In genomic region chrX:109774706-109775105, GRCh38 we compare ENCODE assay signal across 7 cellular contexts. TPM values are rescaled to one million over a fixed set of nuclear protein-coding genes. Genes with fewer than 3 reads are reported as not detected.
DNase-seq lines count a peak whose midpoint lies in the region; ATAC-seq and TF ChIP-seq lines count a peak whose summit lies in the region.

No MANE protein-coding gene starts in this region.

- DNase-seq in SK-MEL-5 (ENCODE audit: low read depth, low spot score), result peak; percentile 45
- peak; percentile 5 for DNase-seq in retinal pigment epithelial cell (ENCODE audit: low read depth)
- no peak for DNase-seq in mesenteric fat pad (ENCODE audit: low spot score)
- DNase-seq in NCI-H1092 treated with DMSO at 0.1 percent for 48 hours (lab: John Stamatoyannopoulos, UW), result no peak
- no peak for DNase-seq in activated CD4-positive, alpha-beta T cell treated with anti-CD3 and anti-CD28 coated beads, Interleukin-2, amount 10 ng/mL, durations not matched to agents 7 days and 5 days

- ATAC-seq in GM19025 (IDR thresholded peaks at IDR 0.05; ENCODE audit: low read depth, unreplicated experiment), result peak; percentile 98
- ATAC-seq in HG02884 (IDR thresholded peaks at IDR 0.05; ENCODE audit: unreplicated experiment), result peak; percentile 99

- no peaks in the 10 kb centered on the region for H3K27me3 Mint-ChIP-seq in activated CD4-positive, alpha-beta T cell treated with anti-CD3 and anti-CD28 coated beads, Interleukin-2, amount 10 ng/mL, durations not matched to agents 7 days and 5 days

- in situ Hi-C loops in SK-MEL-5 (cut with HindIII; ENCODE audit: low pct_unique_long_range_greater_than_20kb, low sequenced_read_pairs), result no loop called here

- H3K9me3 Mint-ChIP-seq in activated CD4-positive, alpha-beta T cell treated with anti-CD3 and anti-CD28 coated beads, Interleukin-2, amount 10 ng/mL, durations not matched to agents 7 days and 5 days, result no peaks in the 10 kb centered on the region

- no peak overlapping the region for H3K4me3 Mint-ChIP-seq in activated CD4-positive, alpha-beta T cell treated with anti-CD3 and anti-CD28 coated beads, Interleukin-2, amount 10 ng/mL, durations not matched to agents 7 days and 5 days

- TF ChIP-seq CTCF in retinal pigment epithelial cell (conservative IDR thresholded peaks at IDR 0.05; ENCODE audit: low read depth, low read length), result no peak

- no peaks in the 10 kb centered on the region for H3K36me3 Mint-ChIP-seq in activated CD4-positive, alpha-beta T cell treated with anti-CD3 and anti-CD28 coated beads, Interleukin-2, amount 10 ng/mL, durations not matched to agents 7 days and 5 days (ENCODE audit: low read depth)

- CTCF ChIA-PET in activated CD4-positive, alpha-beta T cell treated with anti-CD3 and anti-CD28 coated beads, Interleukin-2, amount 10 ng/mL, durations not matched to agents 7 days and 5 days (lab: Charles Lee), result no interaction called here

- no peak overlapping the region for H3K4me3 ChIP-seq in retinal pigment epithelial cell (ENCODE audit: low read length)

- POLR2A ChIA-PET in activated CD4-positive, alpha-beta T cell treated with anti-CD3 and anti-CD28 coated beads, Interleukin-2, amount 10 ng/mL, durations not matched to agents 7 days and 5 days (lab: Charles Lee), result no interaction called here

- no peak overlapping the region for H3K27ac Mint-ChIP-seq in activated CD4-positive, alpha-beta T cell treated with anti-CD3 and anti-CD28 coated beads, Interleukin-2, amount 10 ng/mL, durations not matched to agents 7 days and 5 days

- no peaks in the 10 kb centered on the region for H3K4me1 Mint-ChIP-seq in activated CD4-positive, alpha-beta T cell treated with anti-CD3 and anti-CD28 coated beads, Interleukin-2, amount 10 ng/mL, durations not matched to agents 7 days and 5 days

RNA-seq across cellular contexts. Expression of gene ACSL4, which starts 41.6 kb away (rescaled TPM):
- total RNA-seq in SK-MEL-5 (2014; rRNA removed; shearing (Covaris generic)), result 75.6 and 82.0 TPM in 2 replicates
- polyA plus RNA-seq in SK-MEL-5 (2015; cell fraction: cytosol; rRNA removed), result 59.2 and 77.9 TPM in 2 replicates
- polyA plus RNA-seq in SK-MEL-5 (2015; cell fraction: nucleus; rRNA removed), result 33.7 and 46.4 TPM in 2 replicates
- 155 TPM for total RNA-seq in mesenteric fat pad
- 10 to 100 TPM; 34.5 to 40.4 TPM for total RNA-seq in activated CD4-positive, alpha-beta T cell treated with anti-CD3 and anti-CD28 coated beads, Interleukin-2, amount 10 ng/mL, durations not matched to agents 7 days and 5 days

Comparison
In these comparisons a context has a peak if more than half of its experiments do, and no peak if none do; other contexts are left out.
1. DNase-seq: peak in SK-MEL-5 (single experiment) and retinal pigment epithelial cell (single experiment); none in mesenteric fat pad (single experiment), NCI-H1092 treated with DMSO at 0.1 percent for 48 hours (single experiment) and activated CD4-positive, alpha-beta T cell treated with anti-CD3 and anti-CD28 coated beads, Interleukin-2, amount 10 ng/mL, durations not matched to agents 7 days and 5 days (single experiment).